In genomic region chr17:40347319-40348135, GRCh38 we compare ENCODE assay signal across 9 cellular contexts. TPM values are rescaled to one million over a fixed set of nuclear protein-coding genes. Genes with fewer than 3 reads are reported as not detected.
DNase-seq lines count a peak whose midpoint lies in the region; TF ChIP-seq lines count a peak whose summit lies in the region.
"Had no signal": no experiment of that assay in that cellular context is flagged by ENCODE, and none has a peak within 500 bp of the region (broad histone marks: within the 10 kb centered on the region; RNA-seq: fewer than 3 reads in every experiment).

No MANE protein-coding gene starts in this region.

- peaks cover 60% of the 10 kb centered on the region for H3K4me1 ChIP-seq in DOHH2 (ENCODE audit: control insufficient read depth, low read length)
- peaks cover 45% of the 10 kb centered on the region for H3K4me1 ChIP-seq in iPS-15b (ENCODE audit: control insufficient read depth, insufficient read depth, low read length)
- peaks cover 43% of the 10 kb centered on the region for H3K4me1 ChIP-seq in prostate gland (replicated peaks)

- TF ChIP-seq POLR2A in prostate gland (IDR thresholded peaks at IDR 0.05) = no peak

- peaks cover 3% of the 10 kb centered on the region for H4K20me1 ChIP-seq in DOHH2 (ENCODE audit: control insufficient read depth, insufficient read depth, low read depth, low read length)

- 51% methylated on average over 9 of the region's 9 CpGs for WGBS in prostate gland

- intact Hi-C loops in activated CD4-positive, alpha-beta memory T cell treated with anti-CD3 and anti-CD28 coated beads for 36 hours (cut with micrococcal nuclease) = no loop called here
- intact Hi-C loops in prostate gland (cut with DNase I) = loop anchor here (5.0 kb wide), 1 partner anchor 35 kb away; no protein-coding TSS in a partner anchor

- TF ChIP-seq CTCF in DOHH2 (IDR thresholded peaks at IDR 0.05; ENCODE audit: low read depth, low read length, poor library complexity, severe bottlenecking) (no peak), prostate gland (IDR thresholded peaks at IDR 0.05) (no peak)

- peak overlapping the region; percentile 70 for H3K4me2 ChIP-seq in DOHH2 (ENCODE audit: low read length)

- H3K4me3 ChIP-seq in DOHH2 (ENCODE audit: low read length) = peak overlapping the region; percentile 52
- peak overlapping the region; percentile 35 for H3K4me3 ChIP-seq in iPS-15b (ENCODE audit: low read depth, low read length)
- H3K4me3 ChIP-seq in prostate gland = no peak overlapping the region
- H3K4me3 ChIP-seq: smooth muscle cell had no signal

- no peak for DNase-seq in activated CD4-positive, alpha-beta memory T cell treated with anti-CD3 and anti-CD28 coated beads for 36 hours
- no peak for DNase-seq in prostate gland (ENCODE audit: low spot score)
- DNase-seq in occipital lobe (lab: John Stamatoyannopoulos, UW) = no peak
- no peak for DNase-seq in NCI-H2196 (lab: John Stamatoyannopoulos, UW; ENCODE audit: unreplicated experiment)
- no peak for DNase-seq in activated CD4-positive, alpha-beta T cell treated with anti-CD3 and anti-CD28 coated beads for 1 hour
- DNase-seq in NCI-H146 (lab: John Stamatoyannopoulos, UW) = no peak

- peaks cover 8% of the 10 kb centered on the region; the same call in 1 of the 2 replicates for H3F3A ChIP-seq in DOHH2 (ENCODE audit: control insufficient read depth, insufficient read depth)

- H3K9me3 Mint-ChIP-seq in activated CD4-positive, alpha-beta memory T cell treated with anti-CD3 and anti-CD28 coated beads for 36 hours = no peaks in the 10 kb centered on the region

- POLR2A ChIA-PET in activated CD4-positive, alpha-beta memory T cell treated with anti-CD3 and anti-CD28 coated beads for 36 hours (lab: Charles Lee) = no interaction called here

- H3K27ac ChIP-seq in DOHH2 (ENCODE audit: low read depth, low read length) = no peak overlapping the region
- peak overlapping the region; percentile 96 to 98 for H3K27ac ChIP-seq in prostate gland

- H3K36me3 Mint-ChIP-seq in activated CD4-positive, alpha-beta memory T cell treated with anti-CD3 and anti-CD28 coated beads for 36 hours = peaks cover 20% of the 10 kb centered on the region

- H3K9me3 ChIP-seq in DOHH2 (ENCODE audit: control insufficient read depth, insufficient read depth, low read length) (no peaks in the 10 kb centered on the region), iPS-15b (ENCODE audit: control insufficient read depth, insufficient read depth, low read length) (no peaks in the 10 kb centered on the region), prostate gland (no peaks in the 10 kb centered on the region)

- no peaks in the 10 kb centered on the region for H3K9me2 ChIP-seq in DOHH2 (replicated peaks; ENCODE audit: control insufficient read depth, low read length)

- H3K9ac ChIP-seq in iPS-15b (ENCODE audit: low read depth, low read length) = no peak overlapping the region

- CTCF ChIA-PET in activated CD4-positive, alpha-beta memory T cell treated with anti-CD3 and anti-CD28 coated beads for 36 hours (lab: Charles Lee) = interaction anchor here (0.6 to 2.6 kb wide), 4 partner anchors 30 to 68 kb away, joined by 3 to 8 read pairs (median 5); no protein-coding TSS in a partner anchor

- H3K27me3 ChIP-seq in DOHH2 (ENCODE audit: control insufficient read depth, low read length) (peaks cover 7% of the 10 kb centered on the region), iPS-15b (ENCODE audit: control insufficient read depth, insufficient read depth, low read length) (peaks cover 88% of the 10 kb centered on the region), prostate gland (replicated peaks; ENCODE audit: insufficient read depth) (no peaks in the 10 kb centered on the region)

- peak overlapping the region; percentile 23 for H3K27ac Mint-ChIP-seq in activated CD4-positive, alpha-beta memory T cell treated with anti-CD3 and anti-CD28 coated beads for 36 hours

- H3K27me3 Mint-ChIP-seq in activated CD4-positive, alpha-beta memory T cell treated with anti-CD3 and anti-CD28 coated beads for 36 hours = no peaks in the 10 kb centered on the region

- H3K36me3 ChIP-seq in DOHH2 (ENCODE audit: control insufficient read depth, low read length) (peaks cover 10% of the 10 kb centered on the region), iPS-15b (ENCODE audit: control insufficient read depth, insufficient read depth, low read length) (peaks cover 6% of the 10 kb centered on the region), prostate gland (no peaks in the 10 kb centered on the region)

- H3K79me2 ChIP-seq in DOHH2 (ENCODE audit: control insufficient read depth, low read length) = peaks cover 11% of the 10 kb centered on the region; the same call in 1 of the 2 replicates

- H3K4me1 Mint-ChIP-seq in activated CD4-positive, alpha-beta memory T cell treated with anti-CD3 and anti-CD28 coated beads for 36 hours (ENCODE audit: low read depth) = peaks cover 49% of the 10 kb centered on the region

- H3K4me3 Mint-ChIP-seq in activated CD4-positive, alpha-beta memory T cell treated with anti-CD3 and anti-CD28 coated beads for 36 hours = no peak overlapping the region

RNA-seq across cellular contexts. Expression of gene GJD3, which starts 17.0 kb away (rescaled TPM):
- under 1 TPM in 1 of 2 experiments, not detected in 1; 0.27 TPM for total RNA-seq in activated CD4-positive, alpha-beta memory T cell treated with anti-CD3 and anti-CD28 coated beads for 36 hours
- total RNA-seq in prostate gland (1 to 10 TPM in 1 of 2 donors, under 1 TPM in 1; 0.82 to 5.3 TPM), occipital lobe (0.31 TPM)
- total RNA-seq: smooth muscle cell had no signal

RNA-seq across cellular contexts. Expression of gene RARA, which starts 38.5 kb away (rescaled TPM):
- 10 to 100 TPM; 31.2 TPM for total RNA-seq in activated CD4-positive, alpha-beta memory T cell treated with anti-CD3 and anti-CD28 coated beads for 36 hours
- total RNA-seq in prostate gland (10 to 100 TPM; 24.4 to 70.6 TPM), occipital lobe (7.2 TPM)

RNA-seq across cellular contexts. Expression of gene CDC6, which starts 59.8 kb away (rescaled TPM):
- 10 to 100 TPM; 95.6 to 95.7 TPM for total RNA-seq in activated CD4-positive, alpha-beta memory T cell treated with anti-CD3 and anti-CD28 coated beads for 36 hours
- total RNA-seq in prostate gland (10 to 100 TPM in 1 of 2 donors, 1 to 10 TPM in 1; 2.1 to 10.3 TPM), occipital lobe (1.6 TPM)

Comparison
In these comparisons a context has a peak if more than half of its experiments do, and no peak if none do; other contexts are left out.
1. H3K4me3 ChIP-seq: peak in DOHH2 (single experiment) and iPS-15b (single experiment); none in prostate gland (0 of 2).
2. RNA of gene CDC6, which starts 59.8 kb away (total RNA-seq): 95.6 to 95.7 TPM in activated CD4-positive, alpha-beta memory T cell treated with anti-CD3 and anti-CD28 coated beads for 36 hours; 2.1 to 10.3 TPM in prostate gland and 1.6 TPM in occipital lobe (single experiment); every median in the first group is over 4 times any median in the second.